ENCODE assay signal across 31 cellular contexts in genomic region chr19:50195224-50195623, GRCh38. TPM values are rescaled to one million over a fixed set of nuclear protein-coding genes. Genes with fewer than 3 reads are reported as not detected.
"Had no signal": no experiment of that assay in that cellular context is flagged by ENCODE, and none has a peak within 500 bp of the region (broad histone marks: within the 10 kb centered on the region; RNA-seq: fewer than 3 reads in every experiment).

No MANE protein-coding gene starts in this region.

- H3K4me1 ChIP-seq: left lung had no signal

- H3K4me3 ChIP-seq: coronary artery, dorsolateral prefrontal cortex, esophagus squamous epithelium, gastrocnemius medialis, heart right ventricle, left lung, lower lobe of right lung, mucosa of descending colon had no signal

- H3K9me3 ChIP-seq: esophagus squamous epithelium, gastrocnemius medialis, heart right ventricle, left lung, lower lobe of right lung, mucosa of descending colon had no signal

- H3K36me3 ChIP-seq: esophagus squamous epithelium, gastrocnemius medialis, heart right ventricle, left lung, lower lobe of right lung had no signal

- H3K27ac ChIP-seq: coronary artery, dorsolateral prefrontal cortex, esophagus squamous epithelium, gastrocnemius medialis, heart right ventricle, left lung, lower lobe of right lung had no signal

- ATAC-seq: esophagus mucosa; gastrocnemius medialis; heart right ventricle; left cardiac atrium; left lung; left ventricle myocardium superior; lower lobe of right lung; mucosa of descending colon; naive thymus-derived CD8-positive, alpha-beta T cell had no signal

- H3K27me3 ChIP-seq: gastrocnemius medialis had no signal

- DNase-seq: dermis blood vessel endothelial cell; dorsolateral prefrontal cortex; effector CD4-positive, alpha-beta T cell; effector memory CD4-positive, alpha-beta T cell; esophagus squamous epithelium; foreskin fibroblast; foreskin melanocyte; gastrocnemius medialis; glutamatergic neuron; head of caudate nucleus; heart right ventricle; hippocampal formation; left cardiac atrium; left lung; left ventricle myocardium superior; lower lobe of right lung; mesenchymal stem cell; mucosa of descending colon; naive B cell; naive thymus-derived CD8-positive, alpha-beta T cell had no signal

RNA-seq across cellular contexts. Expression of gene MYH14, which starts 8.2 kb away (rescaled TPM):
- total RNA-seq: myocyte; naive thymus-derived CD8-positive, alpha-beta T cell had no signal
- polyA plus RNA-seq: endothelial cell of umbilical vein; naive thymus-derived CD8-positive, alpha-beta T cell had no signal

RNA-seq across cellular contexts. Expression of gene IZUMO2, which starts 32.1 kb away (rescaled TPM):
- total RNA-seq: dermis blood vessel endothelial cell; endothelial cell of umbilical vein; esophagus mucosa; esophagus squamous epithelium; gastrocnemius medialis; glomerular endothelial cell; heart right ventricle; kidney epithelial cell; left cardiac atrium; left lung; left ventricle myocardium superior; lower leg skin; lower lobe of right lung; lung microvascular endothelial cell; mesenteric fat pad; mesothelial cell of epicardium; mucosa of descending colon; myocyte; naive thymus-derived CD8-positive, alpha-beta T cell had no signal
- polyA plus RNA-seq: endothelial cell of umbilical vein; heart right ventricle; keratinocyte; naive thymus-derived CD8-positive, alpha-beta T cell had no signal
